Comparison of ENCODE assay signal across 19 cellular contexts in genomic region chr1:24866211-24867063, GRCh38.
A peak's percentile ranks its signal among the peaks of the same experiment; 100 is the strongest.
DNase-seq lines count a peak whose midpoint lies in the region; ATAC-seq and TF ChIP-seq lines count a peak whose summit lies in the region.
"Had no signal": no experiment of that assay in that cellular context is flagged by ENCODE, and none has a peak within 500 bp of the region (broad histone marks: within the 10 kb centered on the region; RNA-seq: fewer than 3 reads in every experiment).

No MANE protein-coding gene starts in this region.

- H3K27ac Mint-ChIP-seq in activated naive CD8-positive, alpha-beta T cell treated with anti-CD3 and anti-CD28 coated beads, Interleukin-2, amount 10 ng/mL, durations not matched to agents 7 days and 5 days = peak overlapping the region; percentile 21
- no peak overlapping the region for H3K27ac Mint-ChIP-seq in activated naive CD8-positive, alpha-beta T cell treated with anti-CD3 and anti-CD28 coated beads for 36 hours
- H3K27ac Mint-ChIP-seq in type B pancreatic cell = no peak overlapping the region
- no peak overlapping the region for H3K27ac Mint-ChIP-seq in CD14-positive monocyte

- TF ChIP-seq CTCF in NB4 (IDR thresholded peaks at IDR 0.05; ENCODE audit: low read depth, low read length) (no peak), esophagus muscularis mucosa (IDR thresholded peaks at IDR 0.05) (no peak), type B pancreatic cell (conservative IDR thresholded peaks at IDR 0.05) (no peak), CD14-positive monocyte (IDR thresholded peaks at IDR 0.05) (no peak)

- ATAC-seq in activated naive CD8-positive, alpha-beta T cell treated with anti-CD3 and anti-CD28 coated beads, Interleukin-2, amount 10 ng/mL, durations not matched to agents 7 days and 5 days (ENCODE audit: low read depth) = no peak
- ATAC-seq in activated T-cell treated with anti-CD3 and anti-CD28 coated beads, Interleukin-2, amount 50 U/mL, for 4 hours = no peak
- ATAC-seq: sciatic nerve had no signal

- H3K36me3 ChIP-seq in esophagus muscularis mucosa = no peaks in the 10 kb centered on the region
- H3K36me3 ChIP-seq: Peyer's patch had no signal

- peaks cover 9% of the 10 kb centered on the region for H3K27me3 Mint-ChIP-seq in activated naive CD8-positive, alpha-beta T cell treated with anti-CD3 and anti-CD28 coated beads, Interleukin-2, amount 10 ng/mL, durations not matched to agents 7 days and 5 days
- H3K27me3 Mint-ChIP-seq in activated naive CD8-positive, alpha-beta T cell treated with anti-CD3 and anti-CD28 coated beads for 36 hours = no peaks in the 10 kb centered on the region
- peaks cover 4% of the 10 kb centered on the region for H3K27me3 Mint-ChIP-seq in type B pancreatic cell
- H3K27me3 Mint-ChIP-seq in activated T-cell treated with anti-CD3 and anti-CD28 coated beads, Interleukin-2, amount 50 U/mL, for 4 hours (ENCODE audit: low read depth) = peaks cover 7% of the 10 kb centered on the region
- peaks cover 34 to 54% (median 40%) of the 10 kb centered on the region in 3 donors for H3K27me3 Mint-ChIP-seq in CD14-positive monocyte (ENCODE audit: low read depth in 3 of 3)

- no peaks in the 10 kb centered on the region for H3K9me3 ChIP-seq in esophagus muscularis mucosa
- H3K9me3 ChIP-seq: Peyer's patch had no signal

- H3K27ac ChIP-seq in esophagus muscularis mucosa (replicated peaks in 1 of 4) = no peak overlapping the region
- H3K27ac ChIP-seq: hepatocyte, HL-60, Peyer's patch, SK-N-MC had no signal

- H3K9me3 Mint-ChIP-seq in activated naive CD8-positive, alpha-beta T cell treated with anti-CD3 and anti-CD28 coated beads, Interleukin-2, amount 10 ng/mL, durations not matched to agents 7 days and 5 days = no peaks in the 10 kb centered on the region
- no peaks in the 10 kb centered on the region for H3K9me3 Mint-ChIP-seq in activated naive CD8-positive, alpha-beta T cell treated with anti-CD3 and anti-CD28 coated beads for 36 hours
- H3K9me3 Mint-ChIP-seq in type B pancreatic cell = no peaks in the 10 kb centered on the region
- no peaks in the 10 kb centered on the region for H3K9me3 Mint-ChIP-seq in activated T-cell treated with anti-CD3 and anti-CD28 coated beads, Interleukin-2, amount 50 U/mL, for 4 hours
- H3K9me3 Mint-ChIP-seq in CD14-positive monocyte = peaks cover 0 to 2% (median 0%) of the 10 kb centered on the region in 7 donors

- H3K27me3 ChIP-seq in esophagus muscularis mucosa = peaks cover 0 to 84% (median 2%) of the 10 kb centered on the region in 4 donors
- H3K27me3 ChIP-seq: hepatocyte, Peyer's patch had no signal

- no peak overlapping the region for H3K4me3 Mint-ChIP-seq in activated naive CD8-positive, alpha-beta T cell treated with anti-CD3 and anti-CD28 coated beads, Interleukin-2, amount 10 ng/mL, durations not matched to agents 7 days and 5 days
- no peak overlapping the region for H3K4me3 Mint-ChIP-seq in activated naive CD8-positive, alpha-beta T cell treated with anti-CD3 and anti-CD28 coated beads for 36 hours
- no peak overlapping the region for H3K4me3 Mint-ChIP-seq in type B pancreatic cell
- no peak overlapping the region for H3K4me3 Mint-ChIP-seq in activated T-cell treated with anti-CD3 and anti-CD28 coated beads, Interleukin-2, amount 50 U/mL, for 4 hours
- no peak overlapping the region for H3K4me3 Mint-ChIP-seq in CD14-positive monocyte

- H3K4me1 Mint-ChIP-seq in activated naive CD8-positive, alpha-beta T cell treated with anti-CD3 and anti-CD28 coated beads, Interleukin-2, amount 10 ng/mL, durations not matched to agents 7 days and 5 days = peaks cover 6% of the 10 kb centered on the region
- H3K4me1 Mint-ChIP-seq in activated naive CD8-positive, alpha-beta T cell treated with anti-CD3 and anti-CD28 coated beads for 36 hours = peaks cover 11% of the 10 kb centered on the region
- H3K4me1 Mint-ChIP-seq in type B pancreatic cell (ENCODE audit: unreplicated experiment) (peaks cover 28% of the 10 kb centered on the region), CD14-positive monocyte (peaks cover 36% of the 10 kb centered on the region)
- peaks cover 9% of the 10 kb centered on the region for H3K4me1 Mint-ChIP-seq in activated T-cell treated with anti-CD3 and anti-CD28 coated beads, Interleukin-2, amount 50 U/mL, for 4 hours (ENCODE audit: low read depth)

- H3K36me3 Mint-ChIP-seq in activated naive CD8-positive, alpha-beta T cell treated with anti-CD3 and anti-CD28 coated beads, Interleukin-2, amount 10 ng/mL, durations not matched to agents 7 days and 5 days = no peaks in the 10 kb centered on the region
- H3K36me3 Mint-ChIP-seq in activated naive CD8-positive, alpha-beta T cell treated with anti-CD3 and anti-CD28 coated beads for 36 hours = no peaks in the 10 kb centered on the region
- H3K36me3 Mint-ChIP-seq in type B pancreatic cell (no peaks in the 10 kb centered on the region), CD14-positive monocyte (no peaks in the 10 kb centered on the region)
- H3K36me3 Mint-ChIP-seq in activated T-cell treated with anti-CD3 and anti-CD28 coated beads, Interleukin-2, amount 50 U/mL, for 4 hours (ENCODE audit: insufficient read depth) = no peaks in the 10 kb centered on the region

- no peak overlapping the region for H3K4me3 ChIP-seq in NB4 (ENCODE audit: low read depth, low read length)
- H3K4me3 ChIP-seq in esophagus muscularis mucosa = no peak overlapping the region
- H3K4me3 ChIP-seq: hepatocyte, Peyer's patch, SK-N-MC had no signal

- TF ChIP-seq POLR2A in NB4 (IDR thresholded peaks at IDR 0.05; ENCODE audit: extremely low read depth, insufficient read length) (no peak), esophagus muscularis mucosa (IDR thresholded peaks at IDR 0.05; ENCODE audit: low read depth) (no peak)

- 73% methylated on average over 17 of the region's 17 CpGs for WGBS in esophagus muscularis mucosa

- no peak for DNase-seq in activated naive CD8-positive, alpha-beta T cell treated with anti-CD3 and anti-CD28 coated beads, Interleukin-2, amount 10 ng/mL, durations not matched to agents 7 days and 5 days
- DNase-seq in activated naive CD8-positive, alpha-beta T cell treated with anti-CD3 and anti-CD28 coated beads for 36 hours = no peak
- DNase-seq in NB4 (ENCODE audit: low read depth) (peak; percentile 41), esophagus muscularis mucosa (ENCODE audit: extremely low spot score) (peak; percentile 88), type B pancreatic cell (ENCODE audit: extremely low spot score, unreplicated experiment) (peak; percentile 48), DMS53 treated with DMSO at 0.1 percent for 48 hours (lab: John Stamatoyannopoulos, UW; ENCODE audit: unreplicated experiment) (no peak), CD14-positive monocyte (ENCODE audit: low spot score) (no peak)
- DNase-seq in activated T-cell treated with anti-CD3 and anti-CD28 coated beads, Interleukin-2, amount 50 U/mL, for 4 hours = no peak
- DNase-seq: caudate nucleus; EL; NCI-H1436; NCI-H748 treated with DMSO at 0.1 percent for 48 hours; occipital lobe; stimulated activated CD4-positive, alpha-beta T cell treated with anti-CD3 and anti-CD28 coated beads, Interleukin-1b, Interleukin-23, amount 100 ng/mL, for 48 hours had no signal

- TF ChIP-seq EP300 in esophagus muscularis mucosa (IDR thresholded peaks at IDR 0.05) = no peak

- intact Hi-C loops in esophagus muscularis mucosa (cut with DNase I) (no loop called here), CD14-positive monocyte (cut with micrococcal nuclease) (no loop called here)

- H3K4me1 ChIP-seq in esophagus muscularis mucosa = no peaks in the 10 kb centered on the region

- POLR2A ChIA-PET in activated naive CD8-positive, alpha-beta T cell treated with anti-CD3 and anti-CD28 coated beads, Interleukin-2, amount 10 ng/mL, durations not matched to agents 7 days and 5 days (lab: Charles Lee) = no interaction called here

Comparison
In these comparisons a context has a peak if more than half of its experiments do, and no peak if none do; other contexts are left out.
1. DNase-seq: peak in NB4 (single experiment), esophagus muscularis mucosa (single experiment) and type B pancreatic cell (single experiment); none in activated naive CD8-positive, alpha-beta T cell treated with anti-CD3 and anti-CD28 coated beads, Interleukin-2, amount 10 ng/mL, durations not matched to agents 7 days and 5 days (single experiment), activated naive CD8-positive, alpha-beta T cell treated with anti-CD3 and anti-CD28 coated beads for 36 hours (single experiment), activated T-cell treated with anti-CD3 and anti-CD28 coated beads, Interleukin-2, amount 50 U/mL, for 4 hours (single experiment), DMS53 treated with DMSO at 0.1 percent for 48 hours (single experiment) and CD14-positive monocyte (single experiment).